13 cellular contexts compared by ENCODE assay signal in the genomic region with DNA sequence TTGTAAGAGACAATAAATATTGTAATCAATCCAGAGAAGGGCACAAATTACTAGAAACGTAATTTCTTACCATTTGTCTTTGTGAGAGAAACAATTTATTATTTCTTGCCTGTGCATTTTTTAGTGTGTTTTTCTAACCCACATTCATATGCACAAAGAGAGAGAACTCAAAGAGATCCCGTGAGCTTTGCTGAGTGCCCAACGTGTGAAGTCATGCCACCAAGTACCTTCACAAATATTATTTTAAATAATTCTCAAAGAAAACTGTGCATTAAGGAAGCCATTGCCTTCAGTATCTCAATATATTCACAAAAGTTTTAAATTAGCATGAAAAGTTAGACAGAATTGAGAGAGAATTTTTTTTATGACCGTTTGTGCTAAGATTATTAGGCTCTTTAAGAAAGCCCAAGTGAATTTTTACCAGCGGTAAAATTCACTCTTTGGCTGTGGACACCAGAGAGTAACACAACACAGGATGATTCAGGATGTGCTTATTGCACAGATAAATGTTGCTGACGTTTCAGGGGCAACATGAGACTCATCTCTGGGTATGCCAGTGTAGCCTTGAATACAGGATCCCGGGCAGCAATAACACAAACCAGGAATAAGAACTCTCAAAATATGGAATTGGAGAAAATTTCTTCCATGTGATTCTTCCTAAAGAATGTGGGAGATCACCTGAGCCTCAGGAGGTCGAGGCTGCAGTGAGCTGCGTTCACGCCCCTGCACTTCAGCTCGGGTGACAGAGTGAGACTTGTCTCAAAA. TPM values are rescaled to one million over a fixed set of nuclear protein-coding genes. Genes with fewer than 3 reads are reported as not detected.
A peak's percentile ranks its signal among the peaks of the same experiment; 100 is the strongest.
DNase-seq lines count a peak whose midpoint lies in the region; ATAC-seq and TF ChIP-seq lines count a peak whose summit lies in the region.
"Had no signal": no experiment of that assay in that cellular context is flagged by ENCODE, and none has a peak within 500 bp of the region (broad histone marks: within the 10 kb centered on the region; RNA-seq: fewer than 3 reads in every experiment).

No MANE protein-coding gene starts in this region.

- CTCF ChIA-PET in activated CD8-positive, alpha-beta memory T cell treated with anti-CD3 and anti-CD28 coated beads, Interleukin-2, amount 10 ng/mL, durations not matched to agents 7 days and 5 days (lab: Charles Lee) = interaction anchor here (2.1 kb wide), 2 partner anchors 184 to 188 kb away, joined by 8 to 11 read pairs; a partner anchor contains a TSS
- CTCF ChIA-PET in activated CD4-positive, alpha-beta memory T cell treated with anti-CD3 and anti-CD28 coated beads for 36 hours (lab: Charles Lee) = interaction anchor here (0.7 to 1.5 kb wide), 4 partner anchors 8 to 37 kb away, joined by 3 to 7 read pairs (median 4); no protein-coding TSS in a partner anchor

- no peak for DNase-seq in activated CD8-positive, alpha-beta memory T cell treated with anti-CD3 and anti-CD28 coated beads, Interleukin-2, amount 10 ng/mL, durations not matched to agents 7 days and 5 days
- DNase-seq in activated CD8-positive, alpha-beta memory T cell treated with anti-CD3 and anti-CD28 coated beads for 24 hours = no peak
- DNase-seq in activated CD4-positive, alpha-beta memory T cell treated with anti-CD3 and anti-CD28 coated beads for 36 hours = no peak
- no peak for DNase-seq in left lung
- no peak for DNase-seq in thoracic aorta (ENCODE audit: low spot score)
- no peak for DNase-seq in NCI-H82 (lab: John Stamatoyannopoulos, UW)
- no peak for DNase-seq in hypothalamus (lab: John Stamatoyannopoulos, UW)
- DNase-seq: activated CD4-positive, CD25-positive, alpha-beta regulatory T cell treated with anti-CD3 and anti-CD28 coated beads, Interleukin-2, amount 50 U/mL, for 72 hours; caudate nucleus; NCI-H524; retina had no signal

- no peaks in the 10 kb centered on the region for H3K36me3 ChIP-seq in left lung
- H3K36me3 ChIP-seq in thoracic aorta = no peaks in the 10 kb centered on the region

- no peak for ATAC-seq in activated CD8-positive, alpha-beta memory T cell treated with anti-CD3 and anti-CD28 coated beads, Interleukin-2, amount 10 ng/mL, durations not matched to agents 7 days and 5 days
- ATAC-seq in left lung (no peak), thoracic aorta (ENCODE audit: insufficient number of reproducible peaks, low FRiP score, low read depth) (no peak), HG02884 (IDR thresholded peaks at IDR 0.05; ENCODE audit: unreplicated experiment) (no peak)
- ATAC-seq: HCT116 had no signal

- H3K4me3 ChIP-seq in left lung (peak overlapping the region in 1 of 2 donors; percentile 53), thoracic aorta (peak overlapping the region; percentile 50)

- H3K4me1 ChIP-seq in left lung (peaks cover 11 to 94% of the 10 kb centered on the region in 2 donors), thoracic aorta (ENCODE audit: control insufficient read depth in 1 of 2, low read depth in 2 of 2) (peaks cover 23 to 63% of the 10 kb centered on the region in 2 donors)

- peak overlapping the region; percentile 99 for H3K4me3 Mint-ChIP-seq in activated CD8-positive, alpha-beta memory T cell treated with anti-CD3 and anti-CD28 coated beads, Interleukin-2, amount 10 ng/mL, durations not matched to agents 7 days and 5 days
- peak overlapping the region; percentile 88 for H3K4me3 Mint-ChIP-seq in activated CD4-positive, alpha-beta memory T cell treated with anti-CD3 and anti-CD28 coated beads for 36 hours

- no peaks in the 10 kb centered on the region for H3K27me3 ChIP-seq in left lung
- H3K27me3 ChIP-seq in thoracic aorta (replicated peaks; ENCODE audit: insufficient read depth) = no peaks in the 10 kb centered on the region

- intact Hi-C loops in activated CD4-positive, alpha-beta memory T cell treated with anti-CD3 and anti-CD28 coated beads for 36 hours (cut with micrococcal nuclease) = loop anchor here (10.0 kb wide), 1 partner anchor 926 kb away; the partner anchor contains the start of gene STRAP
- intact Hi-C loops in left lung (cut with DNase I) = no loop called here

- H3K27ac ChIP-seq in left lung (peak overlapping the region; percentile 86 to 98), thoracic aorta (peak overlapping the region; percentile 55 to 60)

- TF ChIP-seq CTCF in left lung (IDR thresholded peaks at IDR 0.05) (no peak), thoracic aorta (IDR thresholded peaks at IDR 0.05) (no peak)

- H3K27me3 Mint-ChIP-seq in activated CD8-positive, alpha-beta memory T cell treated with anti-CD3 and anti-CD28 coated beads, Interleukin-2, amount 10 ng/mL, durations not matched to agents 7 days and 5 days = no peaks in the 10 kb centered on the region
- no peaks in the 10 kb centered on the region for H3K27me3 Mint-ChIP-seq in activated CD4-positive, alpha-beta memory T cell treated with anti-CD3 and anti-CD28 coated beads for 36 hours

- H3K9me3 ChIP-seq in left lung = no peaks in the 10 kb centered on the region
- H3K9me3 ChIP-seq in thoracic aorta = no peaks in the 10 kb centered on the region

- POLR2A ChIA-PET in activated CD4-positive, alpha-beta memory T cell treated with anti-CD3 and anti-CD28 coated beads for 36 hours (lab: Charles Lee) = interaction anchor here (0.8 to 3.7 kb wide), 6 partner anchors 8 to 188 kb away, joined by 3 to 17 read pairs (median 8); a partner anchor contains a TSS

- peak overlapping the region; percentile 100 for H3K27ac Mint-ChIP-seq in activated CD8-positive, alpha-beta memory T cell treated with anti-CD3 and anti-CD28 coated beads, Interleukin-2, amount 10 ng/mL, durations not matched to agents 7 days and 5 days
- H3K27ac Mint-ChIP-seq in activated CD4-positive, alpha-beta memory T cell treated with anti-CD3 and anti-CD28 coated beads for 36 hours = peak overlapping the region; percentile 96

- no peaks in the 10 kb centered on the region for H3K9me3 Mint-ChIP-seq in activated CD8-positive, alpha-beta memory T cell treated with anti-CD3 and anti-CD28 coated beads, Interleukin-2, amount 10 ng/mL, durations not matched to agents 7 days and 5 days (ENCODE audit: low read depth)
- H3K9me3 Mint-ChIP-seq in activated CD4-positive, alpha-beta memory T cell treated with anti-CD3 and anti-CD28 coated beads for 36 hours = no peaks in the 10 kb centered on the region

- peaks cover 68% of the 10 kb centered on the region for H3K36me3 Mint-ChIP-seq in activated CD8-positive, alpha-beta memory T cell treated with anti-CD3 and anti-CD28 coated beads, Interleukin-2, amount 10 ng/mL, durations not matched to agents 7 days and 5 days
- peaks cover 26% of the 10 kb centered on the region for H3K36me3 Mint-ChIP-seq in activated CD4-positive, alpha-beta memory T cell treated with anti-CD3 and anti-CD28 coated beads for 36 hours

- H3K4me1 Mint-ChIP-seq in activated CD8-positive, alpha-beta memory T cell treated with anti-CD3 and anti-CD28 coated beads, Interleukin-2, amount 10 ng/mL, durations not matched to agents 7 days and 5 days = peaks cover 50% of the 10 kb centered on the region
- peaks cover 32% of the 10 kb centered on the region for H3K4me1 Mint-ChIP-seq in activated CD4-positive, alpha-beta memory T cell treated with anti-CD3 and anti-CD28 coated beads for 36 hours (ENCODE audit: low read depth)

RNA-seq across cellular contexts. Expression of gene ARHGDIB, which starts 2.9 kb away (rescaled TPM):
- total RNA-seq in activated CD8-positive, alpha-beta memory T cell treated with anti-CD3 and anti-CD28 coated beads, Interleukin-2, amount 10 ng/mL, durations not matched to agents 7 days and 5 days = 1,000 to 10,000 TPM; 1,208 to 1,284 TPM
- total RNA-seq in activated CD4-positive, alpha-beta memory T cell treated with anti-CD3 and anti-CD28 coated beads for 36 hours = 100 to 1,000 TPM; 640 to 644 TPM
- total RNA-seq in left lung = 100 to 1,000 TPM; 168 to 314 TPM
- 100 to 1,000 TPM; 199 to 223 TPM for total RNA-seq in thoracic aorta

RNA-seq across cellular contexts. Expression of gene PDE6H, which starts 14.3 kb away (rescaled TPM):
- not detected for total RNA-seq in activated CD8-positive, alpha-beta memory T cell treated with anti-CD3 and anti-CD28 coated beads, Interleukin-2, amount 10 ng/mL, durations not matched to agents 7 days and 5 days
- not detected for total RNA-seq in activated CD4-positive, alpha-beta memory T cell treated with anti-CD3 and anti-CD28 coated beads for 36 hours
- total RNA-seq in left lung = not detected
- total RNA-seq in thoracic aorta = not detected

RNA-seq across cellular contexts. Expression of gene ERP27, which starts 20.2 kb away (rescaled TPM):
- 1 to 10 TPM; 5.4 to 7.7 TPM for total RNA-seq in activated CD8-positive, alpha-beta memory T cell treated with anti-CD3 and anti-CD28 coated beads, Interleukin-2, amount 10 ng/mL, durations not matched to agents 7 days and 5 days
- 1 to 10 TPM; 1.5 to 2.5 TPM for total RNA-seq in activated CD4-positive, alpha-beta memory T cell treated with anti-CD3 and anti-CD28 coated beads for 36 hours
- total RNA-seq in left lung (10 to 100 TPM in 1 of 2 donors, 1 to 10 TPM in 1; 5.3 to 16.2 TPM), thoracic aorta (1 to 10 TPM in 1 of 2 donors, not detected in 1; 2.4 TPM)
